19 cellular contexts compared by ENCODE assay signal in genomic region chr16:50304467-50305440, GRCh38. TPM values are rescaled to one million over a fixed set of nuclear protein-coding genes. Genes with fewer than 3 reads are reported as not detected.
DNase-seq lines count a peak whose midpoint lies in the region; ATAC-seq and TF ChIP-seq lines count a peak whose summit lies in the region.
"Had no signal": no experiment of that assay in that cellular context is flagged by ENCODE, and none has a peak within 500 bp of the region (broad histone marks: within the 10 kb centered on the region; RNA-seq: fewer than 3 reads in every experiment).

No MANE protein-coding gene starts in this region.

- TF ChIP-seq CTCF in dorsolateral prefrontal cortex (IDR thresholded peaks at IDR 0.05 in 54 of 56, conservative IDR thresholded peaks at IDR 0.05 in 2 of 56; ENCODE audit: low read depth in 1 of 56, partially characterized antibody in 56 of 56) (no peak), osteocyte (IDR thresholded peaks at IDR 0.05) (no peak)

- no peaks in the 10 kb centered on the region for H3K36me3 Mint-ChIP-seq in osteocyte (ENCODE audit: unreplicated experiment)

- no peaks in the 10 kb centered on the region for H3K27me3 ChIP-seq in BLaER1
- H3K27me3 ChIP-seq in dorsolateral prefrontal cortex = no peaks in the 10 kb centered on the region
- H3K27me3 ChIP-seq: right lobe of liver, thyroid gland had no signal

- H3K4me2 ChIP-seq in BLaER1 = peak overlapping the region; percentile 82

- no peak overlapping the region for H3K4me3 Mint-ChIP-seq in osteocyte (ENCODE audit: unreplicated experiment)
- H3K4me3 Mint-ChIP-seq: CD4-positive, alpha-beta memory T cell had no signal

- peaks cover 21% of the 10 kb centered on the region; the same call in 1 of the 2 replicates for H3K36me3 ChIP-seq in BLaER1
- H3K36me3 ChIP-seq: right lobe of liver, thyroid gland had no signal

- H3K27ac Mint-ChIP-seq in osteocyte (ENCODE audit: unreplicated experiment) = no peak overlapping the region

- no peaks in the 10 kb centered on the region for H3K9me3 ChIP-seq in BLaER1
- H3K9me3 ChIP-seq: right lobe of liver, thyroid gland had no signal

- H3K27me3 Mint-ChIP-seq in osteocyte (ENCODE audit: unreplicated experiment) = no peaks in the 10 kb centered on the region
- H3K27me3 Mint-ChIP-seq: CD4-positive, alpha-beta memory T cell had no signal

- no peak for ATAC-seq in HG03342 (IDR thresholded peaks at IDR 0.05; ENCODE audit: unreplicated experiment)
- ATAC-seq: Panc1 had no signal

- DNase-seq in activated CD4-positive, CD25-positive, alpha-beta regulatory T cell treated with anti-CD3 and anti-CD28 coated beads, Interleukin-2, amount 50 U/mL, for 72 hours = peak; percentile 22
- DNase-seq in activated CD4-positive, CD25-positive, alpha-beta regulatory T cell (lab: John Stamatoyannopoulos, UW) = no peak
- DNase-seq in dorsolateral prefrontal cortex (peak in 8 of 10 donors; percentile 1 to 37 (median 20)), osteocyte (ENCODE audit: extremely low spot score, unreplicated experiment) (peak; percentile 84), NOMO-1 treated with dmso at 0.1 percent for 144 hours (lab: John Stamatoyannopoulos, UW; ENCODE audit: unreplicated experiment) (no peak), occipital lobe (lab: John Stamatoyannopoulos, UW) (no peak)
- DNase-seq: CD4-positive, alpha-beta memory T cell; central memory CD4-positive, alpha-beta T cell; foreskin melanocyte; GM23248; NCI-H2081 treated with DMSO at 0.1 percent for 48 hours; NCI-H69; stimulated activated CD4-positive, alpha-beta T cell treated with anti-CD3 and anti-CD28 coated beads, Interleukin-4, amount 100 ng/mL, for 24 hours; SW 1271 had no signal

- peaks cover 63% of the 10 kb centered on the region for H3K4me1 ChIP-seq in BLaER1
- H3K4me1 ChIP-seq: right lobe of liver had no signal

- intact Hi-C loops in dorsolateral prefrontal cortex (cut with DNase I) = no loop called here

- no peaks in the 10 kb centered on the region for H4K20me1 ChIP-seq in BLaER1

- H3K4me3 ChIP-seq in BLaER1 (no peak overlapping the region), dorsolateral prefrontal cortex (no peak overlapping the region)
- H3K4me3 ChIP-seq: GM23248, right lobe of liver, thyroid gland had no signal

- peak overlapping the region; percentile 65; the same call in 1 of the 2 replicates for H3K27ac ChIP-seq in BLaER1
- H3K27ac ChIP-seq in dorsolateral prefrontal cortex = no peak overlapping the region
- H3K27ac ChIP-seq: GM23248, right lobe of liver had no signal

- peak overlapping the region; percentile 29; the same call in 1 of the 2 replicates for H3K9ac ChIP-seq in BLaER1
- H3K9ac ChIP-seq: GM23248 had no signal

- H3K9me3 Mint-ChIP-seq in osteocyte (ENCODE audit: unreplicated experiment) = no peaks in the 10 kb centered on the region
- H3K9me3 Mint-ChIP-seq: CD4-positive, alpha-beta memory T cell had no signal

- peaks cover 7% of the 10 kb centered on the region for H3K4me1 Mint-ChIP-seq in osteocyte (ENCODE audit: unreplicated experiment)

RNA-seq across cellular contexts. Expression of gene ADCY7, which starts 38.4 kb away (rescaled TPM):
- 10 to 100 TPM in 115 of 120 experiments, 1 to 10 TPM in 5; 6.5 to 45.5 (median 17.2) TPM for total RNA-seq in dorsolateral prefrontal cortex
- 4.6 TPM in 2 replicates for total RNA-seq in osteocyte
- total RNA-seq in occipital lobe = 8.7 TPM

Comparison
In these comparisons a context has a peak if more than half of its experiments do, and no peak if none do; other contexts are left out.
1. DNase-seq: peak in activated CD4-positive, CD25-positive, alpha-beta regulatory T cell treated with anti-CD3 and anti-CD28 coated beads, Interleukin-2, amount 50 U/mL, for 72 hours (single experiment), dorsolateral prefrontal cortex (8 of 10) and osteocyte (single experiment); none in activated CD4-positive, CD25-positive, alpha-beta regulatory T cell (0 of 4), NOMO-1 treated with dmso at 0.1 percent for 144 hours (single experiment) and occipital lobe (single experiment).